In genomic region chr15:55132672-55133071, GRCh38 we compare ENCODE assay signal across 8 cellular contexts.
"Had no signal": no experiment of that assay in that cellular context is flagged by ENCODE, and none has a peak within 500 bp of the region (broad histone marks: within the 10 kb centered on the region; RNA-seq: fewer than 3 reads in every experiment).

No MANE protein-coding gene starts in this region.

- FAIRE-seq: HepG2 had no signal

- DNase-seq: GM23248, GOT3, H7, KG1 had no signal

- H3K9ac ChIP-seq: GM23248 had no signal

- H3K36me3 ChIP-seq: HAP-1 had no signal

- H3K27ac ChIP-seq: GM23248, HL-60 had no signal

- ATAC-seq: HCT116, HepG2 had no signal

- H3K4me3 ChIP-seq: GM23248, HAP-1 had no signal

- H3K9me3 ChIP-seq: HAP-1 had no signal

- H3K4me1 ChIP-seq: HAP-1 had no signal
